In genomic region chr6:52317841-52318581, GRCh38 we compare ENCODE assay signal across 8 cellular contexts. TPM values are rescaled to one million over a fixed set of nuclear protein-coding genes. Genes with fewer than 3 reads are reported as not detected.
A peak's percentile ranks its signal among the peaks of the same experiment; 100 is the strongest.
DNase-seq lines count a peak whose midpoint lies in the region; ATAC-seq, FAIRE-seq and TF ChIP-seq lines count a peak whose summit lies in the region.

No MANE protein-coding gene starts in this region.

- H3K4me2 ChIP-seq in KMS-11: peak overlapping the region; percentile 30; the same call in 1 of the 2 replicates

- DNase-seq in GM12892 (ENCODE audit: insufficient read length) (peak; percentile 42), DMS153 treated with DMSO at 0.1 percent for 48 hours (lab: John Stamatoyannopoulos, UW; ENCODE audit: unreplicated experiment) (no peak), body of pancreas (no peak)
- DNase-seq in activated T-helper 2 cell treated with anti-CD3 and anti-CD28 coated beads, Interferon-gamma antibody, Interleukin-2, Interleukin-4, amounts not matched to agents 10 μg/mL and 5 μg/mL and 100 μg/mL, durations not matched to agents 14 hours and 24 hours and 36 hours (ENCODE audit: low spot score): no peak
- DNase-seq in activated CD4-positive, alpha-beta T cell treated with anti-CD3 and anti-CD28 coated beads, Interleukin-2, amount 10 ng/mL, durations not matched to agents 24 days and 14 days: no peak

- H3K9ac ChIP-seq in KMS-11: no peak overlapping the region

- ATAC-seq in GM21737 (IDR thresholded peaks at IDR 0.05; ENCODE audit: unreplicated experiment) (peak; percentile 96), esophagus mucosa (peak; percentile 48), body of pancreas (no peak)

- WGBS in body of pancreas, 2 donors: 39% methylated on average over 4 of the region's 4 CpGs

- no peak overlapping the region for H3K4me3 ChIP-seq in KMS-11 (IDR thresholded peaks at IDR 0.05; ENCODE audit: insufficient read depth, low read depth, low read length)
- no peak overlapping the region for H3K4me3 ChIP-seq in body of pancreas

- no peaks in the 10 kb centered on the region for H3K36me3 Mint-ChIP-seq in activated T-helper 2 cell treated with anti-CD3 and anti-CD28 coated beads, Interferon-gamma antibody, Interleukin-2, Interleukin-4, amounts not matched to agents 10 μg/mL and 5 μg/mL and 100 μg/mL, durations not matched to agents 14 hours and 24 hours and 36 hours (ENCODE audit: low read depth)
- H3K36me3 Mint-ChIP-seq in activated CD4-positive, alpha-beta T cell treated with anti-CD3 and anti-CD28 coated beads, Interleukin-2, amount 10 ng/mL, durations not matched to agents 24 days and 14 days (ENCODE audit: low read depth): no peaks in the 10 kb centered on the region

- FAIRE-seq in GM12892 (lab: Jason Lieb, UNC): peak; percentile 67

- no peak overlapping the region for H3K4me3 Mint-ChIP-seq in activated T-helper 2 cell treated with anti-CD3 and anti-CD28 coated beads, Interferon-gamma antibody, Interleukin-2, Interleukin-4, amounts not matched to agents 10 μg/mL and 5 μg/mL and 100 μg/mL, durations not matched to agents 14 hours and 24 hours and 36 hours (ENCODE audit: low read depth)
- H3K4me3 Mint-ChIP-seq in activated CD4-positive, alpha-beta T cell treated with anti-CD3 and anti-CD28 coated beads, Interleukin-2, amount 10 ng/mL, durations not matched to agents 24 days and 14 days: no peak overlapping the region

- H3K27ac Mint-ChIP-seq in activated T-helper 2 cell treated with anti-CD3 and anti-CD28 coated beads, Interferon-gamma antibody, Interleukin-2, Interleukin-4, amounts not matched to agents 10 μg/mL and 5 μg/mL and 100 μg/mL, durations not matched to agents 14 hours and 24 hours and 36 hours: no peak overlapping the region
- no peak overlapping the region for H3K27ac Mint-ChIP-seq in activated CD4-positive, alpha-beta T cell treated with anti-CD3 and anti-CD28 coated beads, Interleukin-2, amount 10 ng/mL, durations not matched to agents 24 days and 14 days

- no peak for TF ChIP-seq CTCF in KMS-11 (conservative IDR thresholded peaks at IDR 0.05; ENCODE audit: low read depth, low read length)
- no peak for TF ChIP-seq CTCF in body of pancreas (IDR thresholded peaks at IDR 0.05)

- no peaks in the 10 kb centered on the region for H3K27me3 Mint-ChIP-seq in activated T-helper 2 cell treated with anti-CD3 and anti-CD28 coated beads, Interferon-gamma antibody, Interleukin-2, Interleukin-4, amounts not matched to agents 10 μg/mL and 5 μg/mL and 100 μg/mL, durations not matched to agents 14 hours and 24 hours and 36 hours (ENCODE audit: low read depth)
- no peaks in the 10 kb centered on the region for H3K27me3 Mint-ChIP-seq in activated CD4-positive, alpha-beta T cell treated with anti-CD3 and anti-CD28 coated beads, Interleukin-2, amount 10 ng/mL, durations not matched to agents 24 days and 14 days

- H3K27ac ChIP-seq in KMS-11 (peak overlapping the region; percentile 6; the same call in 1 of the 2 replicates), body of pancreas (no peak overlapping the region)

- H3K36me3 ChIP-seq in KMS-11 (ENCODE audit: insufficient read depth) (no peaks in the 10 kb centered on the region), body of pancreas (replicated peaks in 1 of 2; ENCODE audit: insufficient read depth in 1 of 2, low read depth in 2 of 2) (no peaks in the 10 kb centered on the region)

- no peaks in the 10 kb centered on the region for H3K9me3 ChIP-seq in body of pancreas

- no peaks in the 10 kb centered on the region for H3K9me3 Mint-ChIP-seq in activated T-helper 2 cell treated with anti-CD3 and anti-CD28 coated beads, Interferon-gamma antibody, Interleukin-2, Interleukin-4, amounts not matched to agents 10 μg/mL and 5 μg/mL and 100 μg/mL, durations not matched to agents 14 hours and 24 hours and 36 hours
- H3K9me3 Mint-ChIP-seq in activated CD4-positive, alpha-beta T cell treated with anti-CD3 and anti-CD28 coated beads, Interleukin-2, amount 10 ng/mL, durations not matched to agents 24 days and 14 days: no peaks in the 10 kb centered on the region

- no peak overlapping the region for H2AFZ ChIP-seq in KMS-11 (ENCODE audit: low read depth)

- H4K20me1 ChIP-seq in KMS-11 (ENCODE audit: insufficient read depth): no peaks in the 10 kb centered on the region

- intact Hi-C loops in activated T-helper 2 cell treated with anti-CD3 and anti-CD28 coated beads, Interferon-gamma antibody, Interleukin-2, Interleukin-4, amounts not matched to agents 10 μg/mL and 5 μg/mL and 100 μg/mL, durations not matched to agents 14 hours and 24 hours and 36 hours (cut with micrococcal nuclease): no loop called here
- intact Hi-C loops in activated CD4-positive, alpha-beta T cell treated with anti-CD3 and anti-CD28 coated beads, Interleukin-2, amount 10 ng/mL, durations not matched to agents 24 days and 14 days (cut with micrococcal nuclease): no loop called here
- intact Hi-C loops in body of pancreas (cut with DNase I): no loop called here

- TF ChIP-seq POLR2A in GM12892 (IDR thresholded peaks at IDR 0.05; ENCODE audit: low read depth, low read length): no peak
- no peak for TF ChIP-seq POLR2A in body of pancreas (IDR thresholded peaks at IDR 0.05)

- H3K4me1 ChIP-seq in KMS-11 (ENCODE audit: low read depth, poor library complexity, severe bottlenecking) (peaks cover 29% of the 10 kb centered on the region), body of pancreas (no peaks in the 10 kb centered on the region)

- H3K4me1 Mint-ChIP-seq in activated T-helper 2 cell treated with anti-CD3 and anti-CD28 coated beads, Interferon-gamma antibody, Interleukin-2, Interleukin-4, amounts not matched to agents 10 μg/mL and 5 μg/mL and 100 μg/mL, durations not matched to agents 14 hours and 24 hours and 36 hours (ENCODE audit: low read depth): peaks cover 11% of the 10 kb centered on the region
- peaks cover 14% of the 10 kb centered on the region for H3K4me1 Mint-ChIP-seq in activated CD4-positive, alpha-beta T cell treated with anti-CD3 and anti-CD28 coated beads, Interleukin-2, amount 10 ng/mL, durations not matched to agents 24 days and 14 days

- H3K27me3 ChIP-seq in KMS-11 (ENCODE audit: insufficient read depth, low read depth): no peaks in the 10 kb centered on the region
- H3K27me3 ChIP-seq in body of pancreas: no peaks in the 10 kb centered on the region

- H3K79me2 ChIP-seq in KMS-11 (ENCODE audit: insufficient read depth, low read depth): no peaks in the 10 kb centered on the region

RNA-seq across cellular contexts. Expression of gene MCM3, which starts 33.5 kb away (rescaled TPM):
- 119 TPM for polyA plus RNA-seq in GM12892 (2012; ENCODE audit: missing spikeins)
- total RNA-seq in esophagus mucosa: 30.3 TPM
- total RNA-seq in activated T-helper 2 cell treated with anti-CD3 and anti-CD28 coated beads, Interferon-gamma antibody, Interleukin-2, Interleukin-4, amounts not matched to agents 10 μg/mL and 5 μg/mL and 100 μg/mL, durations not matched to agents 14 hours and 24 hours and 36 hours: 213 TPM in 2 replicates
- 239 and 240 TPM in 2 replicates for total RNA-seq in activated CD4-positive, alpha-beta T cell treated with anti-CD3 and anti-CD28 coated beads, Interleukin-2, amount 10 ng/mL, durations not matched to agents 24 days and 14 days
- 10 to 100 TPM; 15.6 to 21.4 TPM for total RNA-seq in body of pancreas

RNA-seq across cellular contexts. Expression of gene PAQR8, which starts 43.9 kb away (rescaled TPM):
- 11.2 TPM for polyA plus RNA-seq in GM12892 (2012; ENCODE audit: missing spikeins)
- 3.5 TPM for total RNA-seq in esophagus mucosa
- 6.8 and 8.8 TPM in 2 replicates for total RNA-seq in activated T-helper 2 cell treated with anti-CD3 and anti-CD28 coated beads, Interferon-gamma antibody, Interleukin-2, Interleukin-4, amounts not matched to agents 10 μg/mL and 5 μg/mL and 100 μg/mL, durations not matched to agents 14 hours and 24 hours and 36 hours
- total RNA-seq in activated CD4-positive, alpha-beta T cell treated with anti-CD3 and anti-CD28 coated beads, Interleukin-2, amount 10 ng/mL, durations not matched to agents 24 days and 14 days: 4.5 and 4.8 TPM in 2 replicates
- total RNA-seq in body of pancreas: 1 to 10 TPM; 4.0 to 4.9 TPM
